In the genomic region with DNA sequence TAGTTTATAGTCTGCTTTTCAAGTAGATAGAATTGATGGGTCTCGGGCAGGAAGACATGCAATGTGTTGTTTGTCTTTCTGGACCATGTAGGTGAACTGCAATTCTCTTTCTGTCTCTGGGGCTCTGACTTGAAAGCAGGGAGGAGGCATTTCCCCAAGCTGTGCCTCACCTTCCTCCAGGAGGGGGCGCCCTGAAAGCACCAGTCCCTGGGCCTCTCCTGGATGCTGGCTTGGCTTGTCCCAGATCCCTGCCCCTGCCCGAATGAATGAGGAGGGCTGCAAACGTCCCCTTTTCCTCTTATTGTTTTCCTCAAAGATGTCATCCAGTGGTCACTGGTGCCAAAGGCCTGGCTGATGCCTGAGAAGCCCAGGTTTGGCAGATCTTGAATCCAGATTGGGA, we compare ENCODE assay signal across 8 cellular contexts.
DNase-seq lines count a peak whose midpoint lies in the region; ATAC-seq and TF ChIP-seq lines count a peak whose summit lies in the region.

No MANE protein-coding gene starts in this region.

- ATAC-seq in GM21526 (IDR thresholded peaks at IDR 0.05; ENCODE audit: low FRiP score, unreplicated experiment): no peak

- no peak overlapping the region for H3K4me3 ChIP-seq in fibroblast of mammary gland (ENCODE audit: control insufficient read depth, low read depth, low read length)

- peak; percentile 36 for TF ChIP-seq CTCF in fibroblast of mammary gland (conservative IDR thresholded peaks at IDR 0.05; ENCODE audit: control insufficient read depth, insufficient read depth, low read depth, low read length)

- DNase-seq in 8988T (peak; percentile 71), ELR (ENCODE audit: low read depth) (peak; percentile 17), NCI-H510A treated with DMSO at 0.1 percent for 48 hours (lab: John Stamatoyannopoulos, UW) (peak; percentile 26), fibroblast of mammary gland (ENCODE audit: low read depth) (peak; percentile 16), GM03348 (ENCODE audit: low spot score) (no peak), RKO (ENCODE audit: low spot score) (no peak), LoVo (ENCODE audit: low spot score) (no peak)

Comparison
In these comparisons a context has a peak if more than half of its experiments do, and no peak if none do; other contexts are left out.
1. DNase-seq: peak in 8988T (single experiment), ELR (single experiment), NCI-H510A treated with DMSO at 0.1 percent for 48 hours (single experiment) and fibroblast of mammary gland (single experiment); none in GM03348 (single experiment), RKO (single experiment) and LoVo (single experiment).